In the genomic region with DNA sequence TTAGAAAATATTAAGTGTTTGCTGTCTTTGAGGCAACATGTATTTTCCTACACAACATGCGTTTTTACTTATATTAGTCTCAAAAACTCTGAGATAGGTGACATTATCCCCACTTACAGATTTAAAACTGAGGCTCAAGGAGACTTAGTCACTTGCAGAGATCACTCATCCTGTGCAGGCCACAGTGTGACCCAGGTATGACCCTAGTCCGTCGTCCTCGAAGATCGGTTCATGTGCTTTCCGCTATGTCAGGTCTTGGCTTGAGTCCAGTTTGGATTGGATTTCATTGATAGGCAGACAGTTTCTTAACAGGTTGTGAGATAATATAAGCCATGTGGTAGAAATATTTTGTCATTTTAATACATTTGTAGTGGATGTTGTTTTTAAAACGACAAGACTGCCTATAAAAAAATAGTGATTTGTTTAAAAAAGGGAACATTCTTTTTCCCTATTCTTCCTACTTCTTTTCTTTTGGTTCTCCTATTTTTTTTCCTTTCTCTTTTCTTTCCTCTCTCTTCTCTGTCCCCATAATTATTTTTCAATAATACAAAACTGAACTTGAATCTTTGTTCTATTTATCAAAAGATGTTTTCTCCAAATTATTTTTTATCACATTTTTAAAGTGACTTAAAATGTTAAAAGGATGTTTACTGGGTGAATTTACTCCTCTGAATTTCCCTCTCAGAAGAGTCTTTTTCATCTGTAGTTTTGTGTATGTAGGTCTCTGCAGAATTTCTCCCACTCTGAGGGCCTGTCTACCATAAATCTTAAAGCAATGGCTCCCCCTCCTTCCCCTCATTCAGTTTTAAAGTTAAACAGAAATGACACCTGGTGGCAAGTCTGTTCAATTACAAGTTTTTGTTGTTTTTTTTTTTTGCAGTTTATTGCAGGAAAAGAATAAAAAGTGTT, we compare ENCODE assay signal across 8 cellular contexts.
DNase-seq lines count a peak whose midpoint lies in the region; ATAC-seq and TF ChIP-seq lines count a peak whose summit lies in the region.

No MANE protein-coding gene starts in this region.

- no peaks in the 10 kb centered on the region for H3K4me1 ChIP-seq in OCI-LY1 (ENCODE audit: insufficient read depth, low read length, severe bottlenecking)

- peak; percentile 69 for TF ChIP-seq CTCF in OCI-LY1 (IDR thresholded peaks at IDR 0.05; ENCODE audit: low read length)

- no peak overlapping the region for H3K4me2 ChIP-seq in OCI-LY1 (ENCODE audit: low read length)

- H3K79me2 ChIP-seq in OCI-LY1 (ENCODE audit: insufficient read depth, low read length), result no peaks in the 10 kb centered on the region

- no peaks in the 10 kb centered on the region for H3K36me3 ChIP-seq in OCI-LY1 (ENCODE audit: insufficient read depth, low read length)

- no peaks in the 10 kb centered on the region for H3K9me3 ChIP-seq in OCI-LY1 (ENCODE audit: low read length)

- no peak overlapping the region for H3K4me3 ChIP-seq in OCI-LY1 (ENCODE audit: low read depth, low read length, poor library complexity, severe bottlenecking)

- no peaks in the 10 kb centered on the region; the same call in 1 of the 2 replicates for H3F3A ChIP-seq in OCI-LY1 (ENCODE audit: insufficient read depth, low read length)

- H3K9me2 ChIP-seq in OCI-LY1 (ENCODE audit: low read depth, low read length), result no peaks in the 10 kb centered on the region

- H3K9ac ChIP-seq in OCI-LY1 (ENCODE audit: low read length), result no peak overlapping the region

- H2AFZ ChIP-seq in OCI-LY1 (ENCODE audit: low read length), result no peak overlapping the region

- H4K20me1 ChIP-seq in OCI-LY1 (ENCODE audit: insufficient read depth, low read length), result no peaks in the 10 kb centered on the region

- no peak overlapping the region for H3K27ac ChIP-seq in OCI-LY1 (ENCODE audit: low read depth, low read length, poor library complexity, severe bottlenecking)

- no peaks in the 10 kb centered on the region for H3K27me3 ChIP-seq in OCI-LY1 (ENCODE audit: insufficient read depth, low read length)

- ATAC-seq in HG03159 (IDR thresholded peaks at IDR 0.05; ENCODE audit: unreplicated experiment), result no peak
- no peak for ATAC-seq in HG03175 (IDR thresholded peaks at IDR 0.05; ENCODE audit: unreplicated experiment)
- ATAC-seq in HG02973 (IDR thresholded peaks at IDR 0.05; ENCODE audit: unreplicated experiment), result no peak

- DNase-seq in DMS53 treated with DMSO at 0.1 percent for 48 hours (lab: John Stamatoyannopoulos, UW; ENCODE audit: unreplicated experiment) (peak; percentile 20), HT-29 (ENCODE audit: low spot score) (peak; percentile 54), dedifferentiated amniotic fluid mesenchymal stem cell (ENCODE audit: extremely low spot score) (peak; percentile 55), lung microvascular endothelial cell (ENCODE audit: low read depth in 2 of 2) (peak; percentile 71 to 91)

Comparison
In these comparisons a context has a peak if more than half of its experiments do, and no peak if none do; other contexts are left out.
1. DNase-seq: peak in every context shown above with its lines; median percentile 81 in lung microvascular endothelial cell; 55 in dedifferentiated amniotic fluid mesenchymal stem cell; 54 in HT-29; 20 in DMS53 treated with DMSO at 0.1 percent for 48 hours.